In the genomic region with DNA sequence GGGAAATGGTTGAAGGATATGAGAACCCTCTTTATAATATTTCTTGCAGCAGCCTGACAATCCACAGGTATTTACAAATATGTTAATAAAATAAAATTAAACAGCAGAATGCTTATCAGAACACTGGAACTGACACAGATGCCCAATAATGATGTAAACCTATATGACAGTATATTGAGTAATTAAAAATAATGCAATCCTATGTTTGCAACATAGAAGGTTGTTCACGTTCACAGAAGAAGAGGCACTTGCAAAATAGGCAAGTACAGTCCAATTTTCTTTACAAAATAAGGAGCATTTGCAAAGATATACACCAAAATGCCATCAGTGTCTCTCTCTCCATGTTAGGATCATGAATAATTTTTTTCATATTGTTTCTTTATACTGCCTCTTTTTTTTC, we compare ENCODE assay signal across 19 cellular contexts.
"Had no signal": no experiment of that assay in that cellular context is flagged by ENCODE, and none has a peak within 500 bp of the region (broad histone marks: within the 10 kb centered on the region; RNA-seq: fewer than 3 reads in every experiment).

No MANE protein-coding gene starts in this region.

- H3K4me2 ChIP-seq: hepatocyte had no signal

- H3K27me3 ChIP-seq: esophagus muscularis mucosa, hepatocyte, right lobe of liver, suprapubic skin, thyroid gland had no signal

- ATAC-seq: naive thymus-derived CD4-positive, alpha-beta T cell; psoas muscle; right lobe of liver; stimulated activated effector memory CD8-positive, alpha-beta T cell treated with anti-CD3 and anti-CD28 coated beads, Interleukin-12 subunit alpha, Interleukin-12 subunit beta, amount 100 ng/mL, for 72 hours; stimulated activated naive CD8-positive, alpha-beta T cell treated with anti-CD3 and anti-CD28 coated beads, Interleukin-15, Interleukin-2, amounts not matched to agents 100 U/mL and 50 U/mL, for 24 hours had no signal

- H3K27ac ChIP-seq: coronary artery, esophagus muscularis mucosa, hepatocyte, parathyroid adenoma, psoas muscle, right lobe of liver, suprapubic skin had no signal

- H3K9ac ChIP-seq: parathyroid adenoma had no signal

- H2AFZ ChIP-seq: hepatocyte, parathyroid adenoma had no signal

- H3K4me1 ChIP-seq: parathyroid adenoma, psoas muscle, right lobe of liver had no signal

- FAIRE-seq: urothelium cell line had no signal

- H3K36me3 ChIP-seq: esophagus muscularis mucosa, right lobe of liver, suprapubic skin, thyroid gland had no signal

- H3K9me3 ChIP-seq: esophagus muscularis mucosa, psoas muscle, right lobe of liver, suprapubic skin, thyroid gland had no signal

- DNase-seq: effector CD8-positive, alpha-beta T cell; foreskin melanocyte; head of caudate nucleus; naive thymus-derived CD4-positive, alpha-beta T cell; nephron progenitor cell; psoas muscle; retina; right lobe of liver; stimulated activated CD4-positive, alpha-beta T cell treated with anti-CD3 and anti-CD28 coated beads, Interleukin-4, amount 100 ng/mL, for 1 hour; stimulated activated CD8-positive, alpha-beta memory T cell treated with anti-CD3 and anti-CD28 coated beads, Interleukin-4, amount 100 ng/mL, for 48 hours; stimulated activated naive CD8-positive, alpha-beta T cell treated with anti-CD3 and anti-CD28 coated beads, Interleukin-15, Interleukin-2, amounts not matched to agents 100 U/mL and 50 U/mL, for 24 hours; thyroid gland had no signal

- H3K4me3 ChIP-seq: coronary artery, esophagus muscularis mucosa, hepatocyte, psoas muscle, right lobe of liver, suprapubic skin, thyroid gland had no signal

- H3K79me2 ChIP-seq: hepatocyte, parathyroid adenoma had no signal
